21 cellular contexts compared by ENCODE assay signal in genomic region chr9:109139851-109140250, GRCh38. TPM values are rescaled to one million over a fixed set of nuclear protein-coding genes. Genes with fewer than 3 reads are reported as not detected.
"Had no signal": no experiment of that assay in that cellular context is flagged by ENCODE, and none has a peak within 500 bp of the region (broad histone marks: within the 10 kb centered on the region; RNA-seq: fewer than 3 reads in every experiment).

No MANE protein-coding gene starts in this region.

- H3K27me3 ChIP-seq: dorsolateral prefrontal cortex, esophagus squamous epithelium, heart left ventricle, neutrophil, spleen, tibial artery, upper lobe of left lung, uterus had no signal

- H3K4me1 ChIP-seq: esophagus squamous epithelium, heart left ventricle, left ventricle myocardium inferior, psoas muscle, tibial artery, upper lobe of left lung, uterus had no signal

- H3K4me3 ChIP-seq: dorsolateral prefrontal cortex, esophagus squamous epithelium, heart left ventricle, left ventricle myocardium inferior, lung, psoas muscle, spleen, tibial artery, upper lobe of left lung, uterus had no signal

- ATAC-seq: heart left ventricle; naive thymus-derived CD8-positive, alpha-beta T cell; psoas muscle; sciatic nerve; stimulated activated memory B cell treated with anti-CD40 and anti-IgM and Interleukin-4, amounts not matched to agents 10 μg/mL and 1 μg/mL and 100 μg/mL, for 72 hours had no signal

- H3K36me3 ChIP-seq: esophagus squamous epithelium, heart left ventricle, left ventricle myocardium inferior, neutrophil, spleen, tibial artery, upper lobe of left lung, uterus had no signal

- DNase-seq: cortex of kidney; dorsolateral prefrontal cortex; effector CD8-positive, alpha-beta T cell; esophagus squamous epithelium; foreskin fibroblast; heart left ventricle; hippocampal formation; left ventricle myocardium inferior; naive thymus-derived CD8-positive, alpha-beta T cell; psoas muscle; spleen; stimulated activated CD4-positive, alpha-beta T cell treated with anti-CD3 and anti-CD28 coated beads, Interleukin-15, amount 100 ng/mL, for 24 hours; stimulated activated CD4-positive, alpha-beta T cell treated with anti-CD3 and anti-CD28 coated beads, Interleukin-1b, Interleukin-23, amount 100 ng/mL, for 48 hours; stimulated activated CD4-positive, alpha-beta T cell treated with anti-CD3 and anti-CD28 coated beads, Interleukin-4, amount 100 ng/mL, for 24 hours; tibial artery; upper lobe of left lung; uterus had no signal

- H3K27ac ChIP-seq: dorsolateral prefrontal cortex, esophagus squamous epithelium, heart left ventricle, left ventricle myocardium inferior, neutrophil, psoas muscle, spleen, tibial artery, upper lobe of left lung, uterus had no signal

- H3K9me3 ChIP-seq: esophagus squamous epithelium, heart left ventricle, left ventricle myocardium inferior, neutrophil, psoas muscle, spleen, tibial artery, upper lobe of left lung, uterus had no signal

RNA-seq across cellular contexts. Expression of gene FRRS1L, which starts 27.2 kb away (rescaled TPM):
- total RNA-seq: naive thymus-derived CD8-positive, alpha-beta T cell; spleen had no signal
- polyA plus RNA-seq: naive thymus-derived CD8-positive, alpha-beta T cell had no signal
